ENCODE assay signal across 7 cellular contexts in genomic region chr15:66387176-66388056, GRCh38. TPM values are rescaled to one million over a fixed set of nuclear protein-coding genes. Genes with fewer than 3 reads are reported as not detected.
A peak's percentile ranks its signal among the peaks of the same experiment; 100 is the strongest.
DNase-seq lines count a peak whose midpoint lies in the region; ATAC-seq and TF ChIP-seq lines count a peak whose summit lies in the region.

No MANE protein-coding gene starts in this region.

- ATAC-seq in HG02763 (IDR thresholded peaks at IDR 0.05; ENCODE audit: unreplicated experiment): peak; percentile 11

- DNase-seq in NOMO-1 treated with DMSO at 0.1 percent for 48 hours (lab: John Stamatoyannopoulos, UW; ENCODE audit: unreplicated experiment): peak; percentile 18
- peak; percentile 81 for DNase-seq in activated T-cell treated with anti-CD3 and anti-CD28 coated beads for 48 hours (ENCODE audit: low read depth)
- no peak for DNase-seq in epithelial cell of proximal tubule (ENCODE audit: low read depth)
- peak; percentile 60 for DNase-seq in myocyte (ENCODE audit: low read depth)
- peak; percentile 58 for DNase-seq in stimulated activated CD8-positive, alpha-beta memory T cell treated with anti-CD3 and anti-CD28 coated beads, Interleukin-7, amount 100 ng/mL, for 24 hours (ENCODE audit: low read depth)

- TF ChIP-seq CTCF in GM12875 (IDR thresholded peaks at IDR 0.05; ENCODE audit: borderline replicate concordance, insufficient read depth, low read depth, low read length): peak; percentile 56
- TF ChIP-seq CTCF in epithelial cell of proximal tubule (conservative IDR thresholded peaks at IDR 0.05; ENCODE audit: low read depth, low read length): peak; percentile 52

- H3K4me3 ChIP-seq in GM12875 (ENCODE audit: low read depth, low read length): peak overlapping the region; percentile 92
- H3K4me3 ChIP-seq in epithelial cell of proximal tubule (ENCODE audit: low read depth, low read length): peak overlapping the region; percentile 87

RNA-seq across cellular contexts. Expression of gene MAP2K1, which starts 0.7 kb away (rescaled TPM):
- total RNA-seq in epithelial cell of proximal tubule: 66.7 and 84.3 TPM in 2 replicates
- 59.6 and 86.7 TPM in 2 replicates for total RNA-seq in myocyte
- 48.9 TPM for polyA plus RNA-seq in myocyte (2012)

RNA-seq across cellular contexts. Expression of gene TIPIN, which starts 30.9 kb away (rescaled TPM):
- total RNA-seq in epithelial cell of proximal tubule (6.8 and 16.8 TPM in 2 replicates), myocyte (6.3 and 7.8 TPM in 2 replicates)
- polyA plus RNA-seq in myocyte (2012): 5.3 TPM
